In genomic region chr2:125584732-125585131, GRCh38 we compare ENCODE assay signal across 27 cellular contexts.
"Had no signal": no experiment of that assay in that cellular context is flagged by ENCODE, and none has a peak within 500 bp of the region (broad histone marks: within the 10 kb centered on the region; RNA-seq: fewer than 3 reads in every experiment).

No MANE protein-coding gene starts in this region.

- H3K27me3 ChIP-seq: stomach, suprapubic skin, testis, thyroid gland, tibial artery, tibial nerve, transverse colon, upper lobe of left lung, upper lobe of right lung, uterus, vagina had no signal

- H3K27ac ChIP-seq: stomach, suprapubic skin, testis, thoracic aorta, thyroid gland, tibial artery, tibial nerve, transverse colon, upper lobe of left lung, upper lobe of right lung, uterus, vagina had no signal

- H3K36me3 ChIP-seq: stomach, suprapubic skin, thoracic aorta, thyroid gland, tibial artery, tibial nerve, transverse colon, upper lobe of left lung, upper lobe of right lung, uterus, vagina had no signal

- FAIRE-seq: urothelium cell line had no signal

- DNase-seq: stimulated activated CD4-positive, alpha-beta T cell treated with anti-CD3 and anti-CD28 coated beads, Interleukin-2, amount 100 ng/mL, for 48 hours; stimulated activated CD4-positive, alpha-beta T cell treated with anti-CD3 and anti-CD28 coated beads, Interleukin-4, amount 100 ng/mL, for 1 hour; stimulated activated CD4-positive, alpha-beta T cell treated with anti-CD3 and anti-CD28 coated beads, Interleukin-4, amount 100 ng/mL, for 24 hours; stimulated activated CD4-positive, alpha-beta T cell treated with anti-CD3 and anti-CD28 coated beads, Interleukin-4, amount 100 ng/mL, for 4 hours; stimulated activated CD8-positive, alpha-beta memory T cell treated with anti-CD3 and anti-CD28 coated beads, Interleukin-4, amount 100 ng/mL, for 48 hours; stimulated activated naive B cell treated with anti-CD40 and anti-IgM and Interleukin-4, amounts not matched to agents 10 μg/mL and 1 μg/mL and 100 μg/mL, for 72 hours; stimulated activated naive CD4-positive, alpha-beta T cell; stimulated activated naive CD4-positive, alpha-beta T cell treated with Interleukin-2 at 50 U/mL for 16 hours; stimulated activated naive CD8-positive, alpha-beta T cell treated with anti-CD3 and anti-CD28 coated beads, Interleukin-15, amount 100 ng/mL, for 72 hours; stimulated activated naive CD8-positive, alpha-beta T cell treated with anti-CD3 and anti-CD28 coated beads, Interleukin-15, Interleukin-2, amounts not matched to agents 100 U/mL and 50 U/mL, for 24 hours; stomach; substantia nigra; testis; thyroid gland; tibial artery; transverse colon; trophoblast cell; upper lobe of left lung; upper lobe of right lung; uterus had no signal

- H3K4me3 ChIP-seq: stomach, suprapubic skin, testis, thoracic aorta, thyroid gland, tibial artery, tibial nerve, transverse colon, upper lobe of left lung, upper lobe of right lung, uterus, vagina had no signal

- H3K4me1 ChIP-seq: stomach, suprapubic skin, testis, thyroid gland, tibial artery, tibial nerve, upper lobe of left lung, upper lobe of right lung, uterus, vagina had no signal

- ATAC-seq: stimulated activated effector memory CD8-positive, alpha-beta T cell treated with anti-CD3 and anti-CD28 coated beads, Interleukin-12 subunit alpha, Interleukin-12 subunit beta, amount 100 ng/mL, for 72 hours; stimulated activated memory B cell treated with anti-CD40 and anti-IgM and Interleukin-4, amounts not matched to agents 10 μg/mL and 1 μg/mL and 100 μg/mL, for 72 hours; stimulated activated naive B cell treated with anti-CD40 and anti-IgM and Interleukin-4, amounts not matched to agents 10 μg/mL and 1 μg/mL and 100 μg/mL, for 72 hours; stimulated activated naive CD8-positive, alpha-beta T cell treated with anti-CD3 and anti-CD28 coated beads, Interleukin-15, amount 100 ng/mL, for 72 hours; stimulated activated naive CD8-positive, alpha-beta T cell treated with anti-CD3 and anti-CD28 coated beads, Interleukin-15, Interleukin-2, amounts not matched to agents 100 U/mL and 50 U/mL, for 24 hours; upper lobe of right lung had no signal

- H3K9me3 ChIP-seq: suprapubic skin, testis, thoracic aorta, thyroid gland, tibial artery, tibial nerve, transverse colon, upper lobe of left lung, upper lobe of right lung, uterus, vagina had no signal
